16 cellular contexts compared by ENCODE assay signal in the genomic region with DNA sequence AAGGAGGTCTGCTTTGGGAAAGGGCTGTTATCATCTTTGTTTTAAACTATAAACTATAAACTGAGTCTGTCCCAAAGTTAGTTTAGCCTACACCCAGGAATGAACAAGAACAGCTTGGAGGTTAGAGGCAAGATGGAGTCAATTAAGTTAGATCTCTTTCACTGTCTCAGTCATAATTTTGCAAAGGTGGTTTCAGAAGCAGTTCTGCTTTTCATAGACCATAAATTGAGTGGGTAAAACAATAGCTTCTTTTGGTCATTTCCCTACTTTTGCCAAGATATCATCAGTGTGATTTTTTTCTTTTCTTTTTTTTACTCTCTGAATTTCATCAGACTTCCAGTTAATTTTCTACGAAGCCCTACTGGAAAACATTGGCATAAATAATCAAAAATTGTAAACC.
"Had no signal": no experiment of that assay in that cellular context is flagged by ENCODE, and none has a peak within 500 bp of the region (broad histone marks: within the 10 kb centered on the region; RNA-seq: fewer than 3 reads in every experiment).

No MANE protein-coding gene starts in this region.

- H3K27ac ChIP-seq: ascending aorta, gastrocnemius medialis, heart right ventricle, transverse colon, vagina had no signal

- H3K27me3 ChIP-seq: ascending aorta, gastrocnemius medialis, heart right ventricle, transverse colon, vagina had no signal

- H3K4me1 ChIP-seq: gastrocnemius medialis, transverse colon had no signal

- H3K9me3 ChIP-seq: gastrocnemius medialis, transverse colon, vagina had no signal

- DNase-seq: activated CD4-positive, alpha-beta memory T cell treated with anti-CD3 and anti-CD28 coated beads for 36 hours; activated CD4-positive, alpha-beta T cell treated with anti-CD3 and anti-CD28 coated beads for 36 hours; activated CD8-positive, alpha-beta memory T cell treated with anti-CD3 and anti-CD28 coated beads, Interleukin-2, amount 10 ng/mL, durations not matched to agents 7 days and 5 days; activated naive CD4-positive, alpha-beta T cell treated with anti-CD3 and anti-CD28 coated beads for 36 hours; activated T-cell treated with anti-CD3 and anti-CD28 coated beads, Interleukin-2, amount 50 U/mL, for 1 hour; gastrocnemius medialis; heart right ventricle; mesendoderm; nucleus accumbens; substantia nigra; transverse colon had no signal

- H3K36me3 ChIP-seq: ascending aorta, gastrocnemius medialis, heart right ventricle, transverse colon, vagina had no signal

- H3K4me3 ChIP-seq: ascending aorta, gastrocnemius medialis, heart right ventricle, transverse colon, vagina had no signal

- ATAC-seq: activated CD4-positive, alpha-beta T cell treated with anti-CD3 and anti-CD28 coated beads for 36 hours; activated CD8-positive, alpha-beta memory T cell treated with anti-CD3 and anti-CD28 coated beads, Interleukin-2, amount 10 ng/mL, durations not matched to agents 7 days and 5 days; gastrocnemius medialis; heart right ventricle; natural killer cell treated with Interleukin-12 subunit alpha and Interleukin-12 subunit beta and Interleukin-15 and Interleukin-18, amount 100 ng/mL, for 72 hours; stimulated activated memory B cell treated with anti-CD40 and anti-IgM and Interleukin-4, amounts not matched to agents 10 μg/mL and 1 μg/mL and 100 μg/mL, for 72 hours had no signal

- FAIRE-seq: bronchial epithelial cell had no signal
